Comparison of ENCODE assay signal across 12 cellular contexts in the genomic region with DNA sequence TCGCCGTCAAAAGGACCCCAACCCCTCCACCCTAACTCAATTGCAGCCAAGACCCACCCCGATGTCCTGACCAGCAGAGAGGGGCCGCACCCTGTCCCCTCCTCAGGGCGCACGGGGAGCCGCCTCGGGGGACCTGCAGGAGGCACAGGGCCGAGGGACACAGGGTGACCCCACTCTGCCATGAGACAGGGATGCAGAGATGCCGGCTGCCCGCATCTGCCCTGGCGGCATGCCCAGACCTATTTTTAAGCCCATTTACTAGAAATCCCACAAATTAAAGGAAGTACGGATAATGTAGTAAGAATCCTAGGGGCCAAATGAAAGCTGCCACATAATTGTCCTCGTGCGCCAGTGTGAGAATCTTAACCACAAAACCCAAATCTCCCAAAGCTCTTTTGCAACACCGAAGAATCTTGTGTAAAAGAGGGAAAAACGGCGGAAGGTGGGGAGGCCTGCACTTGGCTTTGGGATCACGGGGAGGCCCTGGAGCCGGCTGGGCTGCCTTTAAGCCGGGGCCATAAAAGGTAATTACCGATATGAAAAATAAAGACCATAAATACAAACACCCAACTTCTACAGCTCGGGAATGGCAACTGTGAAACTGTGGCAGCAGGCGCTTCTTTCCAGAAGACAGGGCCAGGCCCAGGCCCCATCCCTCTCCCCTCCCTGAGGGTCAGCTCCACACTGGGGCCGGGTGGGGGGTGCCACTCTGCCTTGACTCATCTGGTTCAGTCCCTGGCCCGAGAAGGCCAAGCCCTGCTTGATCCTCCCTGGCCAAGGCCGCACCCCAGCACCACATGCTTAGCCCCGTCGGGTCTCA. TPM values are rescaled to one million over a fixed set of nuclear protein-coding genes. Genes with fewer than 3 reads are reported as not detected.
DNase-seq lines count a peak whose midpoint lies in the region; TF ChIP-seq lines count a peak whose summit lies in the region.
"Had no signal": no experiment of that assay in that cellular context is flagged by ENCODE, and none has a peak within 500 bp of the region (broad histone marks: within the 10 kb centered on the region; RNA-seq: fewer than 3 reads in every experiment).

No MANE protein-coding gene starts in this region.

- DNase-seq in activated CD8-positive, alpha-beta memory T cell treated with anti-CD3 and anti-CD28 coated beads for 24 hours, result peak; percentile 40
- no peak for DNase-seq in activated CD8-positive, alpha-beta memory T cell treated with anti-CD3 and anti-CD28 coated beads, Interleukin-2, amount 50 U/mL, for 4 hours
- DNase-seq in RPMI7951 (ENCODE audit: low read depth) (peak; percentile 81), fibroblast of pulmonary artery (ENCODE audit: low read depth) (peak; percentile 62), smooth muscle cell (lab: John Stamatoyannopoulos, UW; ENCODE audit: unreplicated experiment) (no peak), NCI-H226 (no peak), medulla oblongata (ENCODE audit: extremely low spot score) (no peak), HT-29 (ENCODE audit: low spot score) (no peak)
- DNase-seq: activated CD4-positive, alpha-beta T cell treated with anti-CD3 and anti-CD28 coated beads for 36 hours; effector memory CD8-positive, alpha-beta T cell; NCI-H1092 treated with DMSO at 0.1 percent for 48 hours; stimulated activated CD4-positive, alpha-beta T cell treated with anti-CD3 and anti-CD28 coated beads, Interleukin-4, amount 100 ng/mL, for 24 hours had no signal

- H3K4me2 ChIP-seq in smooth muscle cell, result peak overlapping the region; percentile 55

- no peak overlapping the region for H3K4me3 ChIP-seq in fibroblast of pulmonary artery (replicated peaks; ENCODE audit: low read depth, low read length)
- no peak overlapping the region for H3K4me3 ChIP-seq in smooth muscle cell

- WGBS in smooth muscle cell (ENCODE audit: low lambda C conversion rate), result 42% methylated on average over 27 of the region's 29 CpGs

- no peaks in the 10 kb centered on the region for H3K27me3 ChIP-seq in smooth muscle cell (ENCODE audit: low read depth)

- no peaks in the 10 kb centered on the region for H3K9me3 ChIP-seq in smooth muscle cell (replicated peaks; ENCODE audit: low read depth)

- H2AFZ ChIP-seq in smooth muscle cell (ENCODE audit: low read depth), result no peak overlapping the region

- peaks cover 17% of the 10 kb centered on the region for H3K4me1 ChIP-seq in smooth muscle cell (ENCODE audit: low read depth)

- peak overlapping the region; percentile 7 for H3K27ac ChIP-seq in smooth muscle cell (ENCODE audit: low read depth)

- H4K20me1 ChIP-seq in smooth muscle cell (ENCODE audit: low read depth), result peaks cover 100% of the 10 kb centered on the region

- H3K9ac ChIP-seq in smooth muscle cell (ENCODE audit: low read depth), result no peak overlapping the region

- H3K36me3 ChIP-seq in smooth muscle cell (ENCODE audit: low read depth), result no peaks in the 10 kb centered on the region

- peaks cover 70% of the 10 kb centered on the region for H3K79me2 ChIP-seq in smooth muscle cell (ENCODE audit: low read depth)

- TF ChIP-seq CTCF in fibroblast of pulmonary artery (IDR thresholded peaks at IDR 0.05; ENCODE audit: low read length, missing control alignments) (no peak), smooth muscle cell (IDR thresholded peaks at IDR 0.05; ENCODE audit: borderline replicate concordance, insufficient read depth, poor library complexity, severe bottlenecking) (no peak)

- peaks cover 3% of the 10 kb centered on the region for H3F3A ChIP-seq in smooth muscle cell (ENCODE audit: low read depth)

RNA-seq across cellular contexts. Expression of a gene that starts 35.0 kb away (rescaled TPM):
- total RNA-seq in RPMI7951 (2014; rRNA removed; shearing (Covaris generic)), result 4.1 and 4.5 TPM in 2 replicates
- total RNA-seq in smooth muscle cell, result 6.9 and 8.8 TPM in 2 replicates
- 5.4 and 6.7 TPM in 2 replicates for polyA plus RNA-seq in smooth muscle cell
- total RNA-seq in HT-29 (2014; rRNA removed; shearing (Covaris generic)), result 32.6 and 38.1 TPM in 2 replicates

RNA-seq across cellular contexts. Expression of a gene that starts 58.6 kb away (rescaled TPM):
- total RNA-seq in RPMI7951 (2014; rRNA removed; shearing (Covaris generic)), result 12.1 and 15.0 TPM in 2 replicates
- total RNA-seq in smooth muscle cell, result 13.0 and 26.7 TPM in 2 replicates
- polyA plus RNA-seq in smooth muscle cell, result 38.2 and 41.5 TPM in 2 replicates
- 93.4 and 109 TPM in 2 replicates for total RNA-seq in HT-29 (2014; rRNA removed; shearing (Covaris generic))

Comparison
In these comparisons a context has a peak if more than half of its experiments do, and no peak if none do; other contexts are left out.
1. DNase-seq: peak in activated CD8-positive, alpha-beta memory T cell treated with anti-CD3 and anti-CD28 coated beads for 24 hours (single experiment), RPMI7951 (single experiment) and fibroblast of pulmonary artery (single experiment); none in activated CD8-positive, alpha-beta memory T cell treated with anti-CD3 and anti-CD28 coated beads, Interleukin-2, amount 50 U/mL, for 4 hours (single experiment), smooth muscle cell (single experiment), NCI-H226 (single experiment), medulla oblongata (single experiment) and HT-29 (single experiment).